15 cellular contexts compared by ENCODE assay signal in the genomic region with DNA sequence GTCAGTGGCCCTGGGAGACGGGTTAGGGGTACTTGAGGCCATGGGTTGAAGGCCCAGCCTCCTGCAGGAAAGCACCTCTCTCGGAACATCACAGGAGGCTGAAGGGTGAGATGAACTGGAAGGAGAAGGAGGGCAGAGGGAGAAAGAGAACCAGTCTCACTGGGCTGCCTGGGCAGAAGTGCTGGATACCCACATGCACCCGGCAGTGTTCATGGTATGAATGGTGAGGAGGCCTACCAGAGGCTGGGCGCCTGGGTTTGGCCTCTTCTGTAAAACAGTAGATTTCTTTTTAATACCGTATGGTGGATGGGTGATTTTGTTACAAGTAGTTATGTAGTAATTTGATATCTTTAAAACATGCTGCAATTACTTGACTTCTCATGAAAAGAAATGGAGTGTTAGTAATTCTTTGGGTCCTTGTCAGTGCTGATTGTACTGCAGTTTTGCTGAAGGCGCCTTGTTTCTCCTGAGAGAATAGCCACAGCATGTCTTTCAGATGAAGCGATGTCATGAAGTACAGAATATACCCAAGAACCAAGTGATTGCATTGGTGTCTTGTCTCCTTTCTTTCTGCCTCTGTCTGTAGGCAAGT.
A peak's percentile ranks its signal among the peaks of the same experiment; 100 is the strongest.
DNase-seq lines count a peak whose midpoint lies in the region; ATAC-seq and TF ChIP-seq lines count a peak whose summit lies in the region.
"Had no signal": no experiment of that assay in that cellular context is flagged by ENCODE, and none has a peak within 500 bp of the region (broad histone marks: within the 10 kb centered on the region; RNA-seq: fewer than 3 reads in every experiment).

No MANE protein-coding gene starts in this region.

- H3K36me3 ChIP-seq in muscle layer of duodenum (ENCODE audit: control insufficient read depth in 1 of 2, insufficient read depth in 2 of 2, low read length in 2 of 2): peaks cover 10 to 13% of the 10 kb centered on the region in 2 donors
- H3K36me3 ChIP-seq in transverse colon: peaks cover 0 to 9% (median 3%) of the 10 kb centered on the region in 4 donors

- intact Hi-C loops in transverse colon (cut with DNase I; ENCODE audit: low total_unique reads): no loop called here

- H3K4me3 ChIP-seq in choroid plexus epithelial cell (ENCODE audit: low read depth, low read length): no peak overlapping the region
- peak overlapping the region; percentile 31 to 50 for H3K4me3 ChIP-seq in muscle layer of duodenum (ENCODE audit: low read depth in 1 of 2, low read length in 2 of 2)
- H3K4me3 ChIP-seq in transverse colon: peak overlapping the region in 2 of 4 donors; percentile 2 to 7
- H3K4me3 ChIP-seq: spleen had no signal

- peaks cover 26 to 97% of the 10 kb centered on the region in 2 donors for H3K4me1 ChIP-seq in muscle layer of duodenum (ENCODE audit: control insufficient read depth in 1 of 2, insufficient read depth in 2 of 2, low read length in 2 of 2)
- peaks cover 11 to 94% (median 49%) of the 10 kb centered on the region in 4 donors for H3K4me1 ChIP-seq in transverse colon

- H3K27me3 ChIP-seq in muscle layer of duodenum (ENCODE audit: low read depth, low read length) (no peaks in the 10 kb centered on the region), transverse colon (no peaks in the 10 kb centered on the region)
- H3K27me3 ChIP-seq: SJCRH30, spleen had no signal

- peak; percentile 19 for DNase-seq in NCI-H1436 (lab: John Stamatoyannopoulos, UW)
- no peak for DNase-seq in NCI-H1436 treated with DMSO at 0.1 percent for 48 hours (lab: John Stamatoyannopoulos, UW)
- peak; percentile 33 for DNase-seq in choroid plexus epithelial cell (ENCODE audit: low read depth)
- DNase-seq in transverse colon: no peak
- no peak for DNase-seq in Kasumi-1 (lab: John Stamatoyannopoulos, UW)
- DNase-seq in glomerular visceral epithelial cell (ENCODE audit: extremely low spot score): no peak
- DNase-seq: activated CD4-positive, CD25-positive, alpha-beta regulatory T cell; activated T-cell treated with anti-CD3 and anti-CD28 coated beads, Interleukin-2, amount 50 U/mL, for 72 hours; glutamatergic neuron; Karpas-422; NCI-H524 treated with DMSO at 0.1 percent for 48 hours; spleen had no signal

- H3K27ac ChIP-seq in muscle layer of duodenum (ENCODE audit: low read length): peak overlapping the region; percentile 59
- H3K27ac ChIP-seq in transverse colon: peak overlapping the region; percentile 77 to 91 (median 87)
- H3K27ac ChIP-seq: SJCRH30 had no signal

- 60 to 69% methylated on average over 4 to 7 of the region's 7 CpGs for WGBS in transverse colon (ENCODE audit: low coverage in 1 of 2), 2 donors

- no peak for TF ChIP-seq POLR2A in transverse colon (IDR thresholded peaks at IDR 0.05)

- H3K9me3 ChIP-seq in muscle layer of duodenum (ENCODE audit: control insufficient read depth in 1 of 2, low read length in 2 of 2): no peaks in the 10 kb centered on the region
- H3K9me3 ChIP-seq in transverse colon: no peaks in the 10 kb centered on the region
- H3K9me3 ChIP-seq: SJCRH30, spleen had no signal

- TF ChIP-seq CTCF in choroid plexus epithelial cell (conservative IDR thresholded peaks at IDR 0.05; ENCODE audit: low read depth, low read length): no peak
- no peak for TF ChIP-seq CTCF in transverse colon (IDR thresholded peaks at IDR 0.05)

- no peak for TF ChIP-seq EP300 in transverse colon (IDR thresholded peaks at IDR 0.05; ENCODE audit: low read depth)

- no peak for ATAC-seq in HG03196 (IDR thresholded peaks at IDR 0.05; ENCODE audit: unreplicated experiment)
- ATAC-seq: activated T-cell treated with anti-CD3 and anti-CD28 coated beads, Interleukin-2, amount 50 U/mL, for 72 hours had no signal

- in situ Hi-C loops in transverse colon (cut with MboI; ENCODE audit: low pct_ligation_motif_present in 1 of 4, low pct_unique_long_range_greater_than_20kb in 1 of 4, low sequenced_read_pairs in 3 of 4): no loop called here

Comparison
In these comparisons a context has a peak if more than half of its experiments do, and no peak if none do; other contexts are left out.
1. DNase-seq: peak in NCI-H1436 (single experiment) and choroid plexus epithelial cell (single experiment); none in NCI-H1436 treated with DMSO at 0.1 percent for 48 hours (single experiment), transverse colon (single experiment), Kasumi-1 (0 of 2) and glomerular visceral epithelial cell (single experiment).